ENCODE assay signal across 8 cellular contexts in the genomic region with DNA sequence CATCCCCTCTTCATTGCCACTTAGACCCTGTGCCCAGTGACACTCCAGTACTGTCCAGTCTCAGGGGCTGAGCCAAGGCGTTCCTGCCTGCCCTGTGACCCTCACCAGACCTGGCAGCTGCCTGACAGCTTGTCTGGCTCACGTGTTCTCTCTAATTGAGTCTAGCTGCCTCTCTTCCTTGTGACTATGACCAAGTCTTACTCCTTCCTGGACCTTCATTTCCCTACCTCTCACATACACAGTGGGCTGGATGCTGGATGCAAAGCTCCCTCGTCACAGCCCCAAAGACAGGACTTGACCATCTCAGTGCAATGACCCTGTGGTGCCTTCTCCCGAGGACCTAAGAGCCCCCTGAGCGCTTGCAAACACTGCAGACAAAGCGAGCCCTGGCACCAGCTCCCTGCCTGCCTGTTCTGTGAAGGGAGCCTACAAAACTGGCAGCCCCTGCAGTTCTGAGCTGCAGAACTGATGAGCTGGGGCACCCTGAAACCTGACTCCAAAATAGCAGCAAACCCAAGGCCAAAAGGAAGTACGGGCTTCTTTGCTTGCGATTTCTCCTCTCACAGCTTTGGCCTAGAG. TPM values are rescaled to one million over a fixed set of nuclear protein-coding genes. Genes with fewer than 3 reads are reported as not detected.
DNase-seq lines count a peak whose midpoint lies in the region; ATAC-seq and TF ChIP-seq lines count a peak whose summit lies in the region.

No MANE protein-coding gene starts in this region.

- no peak for TF ChIP-seq CTCF in AG09309 (IDR thresholded peaks at IDR 0.05; ENCODE audit: control insufficient read depth, insufficient read depth, low read depth, low read length, missing control alignments)
- TF ChIP-seq CTCF in KMS-11 (conservative IDR thresholded peaks at IDR 0.05; ENCODE audit: low read depth, low read length): no peak
- no peak for TF ChIP-seq CTCF in mesothelial cell of epicardium (IDR thresholded peaks at IDR 0.05; ENCODE audit: unreplicated experiment)

- H3K4me1 ChIP-seq in KMS-11 (ENCODE audit: low read depth, poor library complexity, severe bottlenecking): peaks cover 58% of the 10 kb centered on the region

- no peaks in the 10 kb centered on the region for H4K20me1 ChIP-seq in KMS-11 (ENCODE audit: insufficient read depth)

- peaks cover 41% of the 10 kb centered on the region; the same call in 1 of the 2 replicates for H3K79me2 ChIP-seq in KMS-11 (ENCODE audit: insufficient read depth, low read depth)

- H3K36me3 Mint-ChIP-seq in central memory CD8-positive, alpha-beta T cell (ENCODE audit: insufficient read depth): peaks cover 13% of the 10 kb centered on the region
- H3K36me3 Mint-ChIP-seq in mesothelial cell of epicardium: no peaks in the 10 kb centered on the region

- no peaks in the 10 kb centered on the region for H3K9me3 Mint-ChIP-seq in central memory CD8-positive, alpha-beta T cell
- H3K9me3 Mint-ChIP-seq in mesothelial cell of epicardium: no peaks in the 10 kb centered on the region

- peak overlapping the region; percentile 93 for H3K27ac Mint-ChIP-seq in central memory CD8-positive, alpha-beta T cell (ENCODE audit: low read depth)
- H3K27ac Mint-ChIP-seq in mesothelial cell of epicardium: no peak overlapping the region

- H3K4me1 Mint-ChIP-seq in central memory CD8-positive, alpha-beta T cell: peaks cover 82% of the 10 kb centered on the region
- H3K4me1 Mint-ChIP-seq in mesothelial cell of epicardium: peaks cover 50% of the 10 kb centered on the region

- H3K4me3 Mint-ChIP-seq in central memory CD8-positive, alpha-beta T cell: peak overlapping the region; percentile 89
- H3K4me3 Mint-ChIP-seq in mesothelial cell of epicardium: peak overlapping the region; percentile 90

- H3K4me3 ChIP-seq in AG09309 (ENCODE audit: control insufficient read depth, low read depth, low read length) (peak overlapping the region; percentile 78), KMS-11 (IDR thresholded peaks at IDR 0.05; ENCODE audit: insufficient read depth, low read depth, low read length) (no peak overlapping the region)

- H3K27ac ChIP-seq in KMS-11: no peak overlapping the region

- no peaks in the 10 kb centered on the region for H3K27me3 ChIP-seq in KMS-11 (ENCODE audit: insufficient read depth, low read depth)

- H3K27me3 Mint-ChIP-seq in central memory CD8-positive, alpha-beta T cell: no peaks in the 10 kb centered on the region
- H3K27me3 Mint-ChIP-seq in mesothelial cell of epicardium (ENCODE audit: low read depth): no peaks in the 10 kb centered on the region

- ATAC-seq in central memory CD8-positive, alpha-beta T cell (replicated peaks; ENCODE audit: extremely low read depth, poor library complexity, severe bottlenecking): no peak
- ATAC-seq in HG03354 (IDR thresholded peaks at IDR 0.05; ENCODE audit: poor library complexity, severe bottlenecking, unreplicated experiment): no peak
- no peak for ATAC-seq in HG03039 (IDR thresholded peaks at IDR 0.05; ENCODE audit: unreplicated experiment)

- H2AFZ ChIP-seq in KMS-11 (ENCODE audit: low read depth): no peak overlapping the region

- peak overlapping the region; percentile 89 for H3K4me2 ChIP-seq in KMS-11

- peak overlapping the region; percentile 48; the same call in 1 of the 2 replicates for H3K9ac ChIP-seq in KMS-11

- no peaks in the 10 kb centered on the region for H3K36me3 ChIP-seq in KMS-11 (ENCODE audit: insufficient read depth)

- DNase-seq in AG09309 (ENCODE audit: low read depth) (no peak), mesothelial cell of epicardium (ENCODE audit: low spot score in 2 of 2, unreplicated experiment in 2 of 2) (no peak), NCI-H774 (lab: John Stamatoyannopoulos, UW) (no peak), amniotic stem cell (lab: John Stamatoyannopoulos, UW) (no peak)
- no peak for DNase-seq in central memory CD8-positive, alpha-beta T cell (ENCODE audit: low spot score in 2 of 2)

RNA-seq across cellular contexts. Expression of gene DEXI, which starts 1.7 kb away (rescaled TPM):
- 31.2 to 33.0 TPM (median 31.5 TPM) in 3 replicates for total RNA-seq in mesothelial cell of epicardium

RNA-seq across cellular contexts. Expression of gene CLEC16A, which starts 3.8 kb away (rescaled TPM):
- total RNA-seq in mesothelial cell of epicardium: 40.5 to 44.9 TPM (median 43.3 TPM) in 3 replicates
